In genomic region chr10:32105782-32106382, GRCh38 we compare ENCODE assay signal across 1 cellular context.
TF ChIP-seq lines count a peak whose summit lies in the region.

No MANE protein-coding gene starts in this region.

TF ChIP-seq in HepG2, 621 proteins besides CTCF, POLR2A, EP300 and RAD21 (continued from another document and continues in another):
- TF ChIP-seq ZBTB40 (IDR thresholded peaks at IDR 0.05): no peak
- TF ChIP-seq ZBTB40 (CRISPR knock-in tag; IDR thresholded peaks at IDR 0.05): no peak
- no peak for TF ChIP-seq ZNF20 (CRISPR knock-in tag; IDR thresholded peaks at IDR 0.05)
- peak; percentile 98 for TF ChIP-seq NCOA2 (CRISPR knock-in tag; IDR thresholded peaks at IDR 0.05)
- TF ChIP-seq NRL (CRISPR knock-in tag; IDR thresholded peaks at IDR 0.05; ENCODE audit: borderline replicate concordance): no peak
- no peak for TF ChIP-seq ZNF724P (CRISPR knock-in tag; IDR thresholded peaks at IDR 0.05; ENCODE audit: borderline replicate concordance)
- no peak for TF ChIP-seq MAFF (IDR thresholded peaks at IDR 0.05; ENCODE audit: low read depth, low read length)
- TF ChIP-seq MYPOP (CRISPR knock-in tag; IDR thresholded peaks at IDR 0.05): peak; percentile 74; the same call in 1 of the 2 replicates
- TF ChIP-seq FLYWCH1 (CRISPR knock-in tag; IDR thresholded peaks at IDR 0.05): no peak
- no peak for TF ChIP-seq ZNF350 (CRISPR knock-in tag; IDR thresholded peaks at IDR 0.05; ENCODE audit: borderline replicate concordance, low read depth)
- peak; percentile 55; the same call in 1 of the 2 replicates for TF ChIP-seq TFE3 (CRISPR knock-in tag; IDR thresholded peaks at IDR 0.05)
- peak; percentile 49 for TF ChIP-seq HDAC1 (CRISPR knock-in tag; IDR thresholded peaks at IDR 0.05)
- TF ChIP-seq NFKBIZ (CRISPR knock-in tag; IDR thresholded peaks at IDR 0.05): peak; percentile 89; the same call in 1 of the 2 replicates
- no peak for TF ChIP-seq POLR2G (IDR thresholded peaks at IDR 0.05; ENCODE audit: low read depth, low read length)
- TF ChIP-seq MTF1 (CRISPR knock-in tag; IDR thresholded peaks at IDR 0.05): no peak
- TF ChIP-seq TFAP4 (IDR thresholded peaks at IDR 0.05; ENCODE audit: borderline replicate concordance, low read depth): no peak
- TF ChIP-seq NFIB (CRISPR knock-in tag; IDR thresholded peaks at IDR 0.05; ENCODE audit: borderline replicate concordance): no peak
- no peak for TF ChIP-seq SPEN (CRISPR knock-in tag; IDR thresholded peaks at IDR 0.05; ENCODE audit: low read depth)
- TF ChIP-seq IKZF1 (IDR thresholded peaks at IDR 0.05): no peak
- peak; percentile 98 for TF ChIP-seq SOX5 (CRISPR knock-in tag; IDR thresholded peaks at IDR 0.05; ENCODE audit: borderline replicate concordance)
- no peak for TF ChIP-seq ZBTB37 (CRISPR knock-in tag; IDR thresholded peaks at IDR 0.05)
- peak; percentile 24; the same call in 1 of the 2 replicates for TF ChIP-seq IRF2 (CRISPR knock-in tag; IDR thresholded peaks at IDR 0.05)
- no peak for TF ChIP-seq ZMAT3 (CRISPR knock-in tag; conservative IDR thresholded peaks at IDR 0.05)
- peak; percentile 69 for TF ChIP-seq POGZ (CRISPR knock-in tag; IDR thresholded peaks at IDR 0.05)
- TF ChIP-seq RFX3 (CRISPR knock-in tag; IDR thresholded peaks at IDR 0.05): no peak
- no peak for TF ChIP-seq CCAR2 (optimal IDR thresholded peaks at IDR 0.05; ENCODE audit: low read depth, low read length)
- peak; percentile 63; the same call in 1 of the 2 replicates for TF ChIP-seq ZNF317 (CRISPR knock-in tag; IDR thresholded peaks at IDR 0.05)
- no peak for TF ChIP-seq CBX1 (IDR thresholded peaks at IDR 0.05; ENCODE audit: low read depth)
- no peak for TF ChIP-seq SNAPC2 (CRISPR knock-in tag; IDR thresholded peaks at IDR 0.05)
- TF ChIP-seq ZKSCAN1 (IDR thresholded peaks at IDR 0.05; ENCODE audit: low read length): no peak
- TF ChIP-seq ZNF615 (CRISPR knock-in tag; IDR thresholded peaks at IDR 0.05; ENCODE audit: borderline replicate concordance): no peak
- no peak; the same call in 1 of the 2 replicates for TF ChIP-seq ZHX1 (CRISPR knock-in tag; IDR thresholded peaks at IDR 0.05; ENCODE audit: low read depth)
- no peak for TF ChIP-seq CCDC6 (CRISPR knock-in tag; IDR thresholded peaks at IDR 0.05)
- TF ChIP-seq ZNF616 (CRISPR knock-in tag; IDR thresholded peaks at IDR 0.05; ENCODE audit: low read depth): no peak
- TF ChIP-seq MEIS2 (CRISPR knock-in tag; IDR thresholded peaks at IDR 0.05): no peak
- no peak for TF ChIP-seq ZBTB26 (CRISPR knock-in tag; IDR thresholded peaks at IDR 0.05; ENCODE audit: borderline replicate concordance)
- no peak for TF ChIP-seq XRCC5 (optimal IDR thresholded peaks at IDR 0.05; ENCODE audit: low read length)
- no peak for TF ChIP-seq MTA3 (CRISPR knock-in tag; IDR thresholded peaks at IDR 0.05)
- no peak for TF ChIP-seq ZNF713 (CRISPR knock-in tag; IDR thresholded peaks at IDR 0.05)
- peak; percentile 96 for TF ChIP-seq ZNF609 (CRISPR knock-in tag; IDR thresholded peaks at IDR 0.05; ENCODE audit: borderline replicate concordance)
